In the genomic region with DNA sequence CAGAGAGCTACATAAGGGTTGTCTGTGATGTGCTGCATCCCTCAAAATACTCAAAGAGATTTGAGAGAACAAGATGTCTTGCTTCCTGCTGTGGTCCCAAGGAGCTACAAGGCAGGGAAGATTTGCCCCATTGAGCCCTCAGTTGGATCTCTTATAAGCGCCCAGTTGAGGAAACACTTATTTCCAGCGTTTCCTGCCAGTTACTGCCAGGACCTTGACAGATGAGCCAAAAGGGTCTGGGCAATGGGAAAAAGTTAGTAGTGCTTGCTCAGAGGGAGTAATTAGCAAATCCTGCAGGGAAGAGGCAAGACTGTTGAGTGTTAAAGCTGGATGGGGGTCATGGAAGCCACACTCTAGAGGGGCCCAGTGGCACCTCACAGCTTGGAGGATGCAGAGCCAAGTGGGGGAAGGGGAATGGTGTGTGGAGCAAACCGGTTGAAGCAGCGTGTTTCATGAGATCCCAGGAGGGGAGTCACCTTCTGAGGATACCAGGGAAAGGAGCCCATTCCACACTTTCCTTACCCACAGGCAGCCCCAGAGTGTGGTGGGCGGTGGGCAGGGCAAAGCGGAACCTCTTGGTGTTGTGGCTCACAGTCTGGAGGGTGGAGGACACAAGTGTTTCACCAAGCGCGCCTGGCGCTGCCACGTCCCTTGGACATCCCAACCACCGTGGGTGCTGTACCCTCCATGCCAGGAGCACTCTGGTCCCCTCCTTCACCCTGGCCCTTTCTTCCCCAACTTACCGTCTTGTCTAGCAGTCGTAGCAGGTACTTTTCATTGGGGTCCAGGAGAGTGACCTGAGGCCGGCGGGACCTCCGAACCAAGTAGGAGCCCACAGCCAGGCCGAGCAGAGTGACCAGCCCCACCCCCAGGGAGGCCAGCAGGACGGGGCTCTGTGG, we compare ENCODE assay signal across 8 cellular contexts. TPM values are rescaled to one million over a fixed set of nuclear protein-coding genes. Genes with fewer than 3 reads are reported as not detected.
DNase-seq lines count a peak whose midpoint lies in the region; ATAC-seq lines count a peak whose summit lies in the region.

No MANE protein-coding gene starts in this region.

- peak overlapping the region; percentile 65 to 84 for H3K27ac Mint-ChIP-seq in effector memory CD8-positive, alpha-beta T cell
- H3K27ac Mint-ChIP-seq in naive thymus-derived CD8-positive, alpha-beta T cell, result peak overlapping the region; percentile 66 to 92 (median 86)

- H3K27me3 ChIP-seq in NT2/D1 (ENCODE audit: insufficient read depth, insufficient read length), result peaks cover 5% of the 10 kb centered on the region

- POLR2A ChIA-PET in naive thymus-derived CD8-positive, alpha-beta T cell (lab: Charles Lee), result interaction anchor here (0.6 to 0.7 kb wide), 2 partner anchors 11 to 414 kb away, joined by 3 to 9 read pairs; no protein-coding TSS in a partner anchor

- no peaks in the 10 kb centered on the region for H3K27me3 Mint-ChIP-seq in effector memory CD8-positive, alpha-beta T cell
- no peaks in the 10 kb centered on the region for H3K27me3 Mint-ChIP-seq in naive thymus-derived CD8-positive, alpha-beta T cell

- no peaks in the 10 kb centered on the region for H3K9me3 ChIP-seq in NT2/D1 (ENCODE audit: insufficient read depth, low read length)

- peak overlapping the region; percentile 88 for H3K9ac ChIP-seq in NT2/D1 (ENCODE audit: insufficient read length, low read depth)

- H3K4me1 ChIP-seq in NT2/D1 (ENCODE audit: insufficient read depth, insufficient read length), result peaks cover 6% of the 10 kb centered on the region

- ATAC-seq in effector memory CD8-positive, alpha-beta T cell (replicated peaks), result no peak
- ATAC-seq in naive thymus-derived CD8-positive, alpha-beta T cell, result no peak
- ATAC-seq in GM18858 (IDR thresholded peaks at IDR 0.05; ENCODE audit: unreplicated experiment), result no peak
- no peak for ATAC-seq in GM18868 (IDR thresholded peaks at IDR 0.05; ENCODE audit: unreplicated experiment)

- H3K4me1 Mint-ChIP-seq in effector memory CD8-positive, alpha-beta T cell (ENCODE audit: low read depth in 2 of 2), result peaks cover 11 to 20% of the 10 kb centered on the region in 2 donors
- peaks cover 18 to 43% (median 35%) of the 10 kb centered on the region in 4 donors for H3K4me1 Mint-ChIP-seq in naive thymus-derived CD8-positive, alpha-beta T cell

- peak overlapping the region; percentile 91 for H3K4me3 ChIP-seq in NT2/D1 (ENCODE audit: insufficient read length, low read depth)

- no peaks in the 10 kb centered on the region for H3K9me3 Mint-ChIP-seq in effector memory CD8-positive, alpha-beta T cell
- H3K9me3 Mint-ChIP-seq in naive thymus-derived CD8-positive, alpha-beta T cell, result no peaks in the 10 kb centered on the region

- H3K36me3 Mint-ChIP-seq in effector memory CD8-positive, alpha-beta T cell (ENCODE audit: insufficient read depth), result peaks cover 13% of the 10 kb centered on the region
- H3K36me3 Mint-ChIP-seq in naive thymus-derived CD8-positive, alpha-beta T cell, result peaks cover 0 to 25% (median 3%) of the 10 kb centered on the region in 3 donors

- peaks cover 48% of the 10 kb centered on the region for H3K36me3 ChIP-seq in NT2/D1 (ENCODE audit: insufficient read depth, insufficient read length, low read length)

- DNase-seq in COLO668 (lab: John Stamatoyannopoulos, UW; ENCODE audit: unreplicated experiment) (peak; percentile 55), NT2/D1 (ENCODE audit: low read depth, low spot score) (no peak), OCI-M2 (lab: John Stamatoyannopoulos, UW; ENCODE audit: unreplicated experiment) (no peak), midbrain (lab: John Stamatoyannopoulos, UW) (no peak)
- DNase-seq in effector memory CD8-positive, alpha-beta T cell, result no peak
- DNase-seq in naive thymus-derived CD8-positive, alpha-beta T cell, result peak in 3 of 10 donors; percentile 7 to 20 (median 10)

- peak overlapping the region; percentile 85 to 87 for H3K4me3 Mint-ChIP-seq in effector memory CD8-positive, alpha-beta T cell
- peak overlapping the region; percentile 70 to 91 (median 82) for H3K4me3 Mint-ChIP-seq in naive thymus-derived CD8-positive, alpha-beta T cell

RNA-seq across cellular contexts. Expression of gene CYB5R1, which starts 0.8 kb away (rescaled TPM):
- total RNA-seq in naive thymus-derived CD8-positive, alpha-beta T cell, result 10 to 100 TPM; 51.1 to 52.3 TPM
- 10 to 100 TPM; 57.4 to 60.5 (median 60.1) TPM for polyA plus RNA-seq in naive thymus-derived CD8-positive, alpha-beta T cell

RNA-seq across cellular contexts. Expression of gene ADIPOR1, which starts 8.1 kb away (rescaled TPM):
- 10 to 100 TPM; 51.9 to 58.8 TPM for total RNA-seq in naive thymus-derived CD8-positive, alpha-beta T cell
- 10 to 100 TPM; 71.6 to 91.8 (median 73.2) TPM for polyA plus RNA-seq in naive thymus-derived CD8-positive, alpha-beta T cell

RNA-seq across cellular contexts. Expression of gene KLHL12, which starts 39.2 kb away (rescaled TPM):
- total RNA-seq in naive thymus-derived CD8-positive, alpha-beta T cell, result 10 to 100 TPM; 23.0 to 25.4 TPM
- polyA plus RNA-seq in naive thymus-derived CD8-positive, alpha-beta T cell, result 10 to 100 TPM; 12.5 to 16.5 (median 15.1) TPM

RNA-seq across cellular contexts. Expression of gene TMEM183A, which starts 40.9 kb away (rescaled TPM):
- total RNA-seq in naive thymus-derived CD8-positive, alpha-beta T cell, result 10 to 100 TPM; 85.4 to 92.0 TPM
- polyA plus RNA-seq in naive thymus-derived CD8-positive, alpha-beta T cell, result 10 to 100 TPM; 46.2 to 53.6 (median 47.4) TPM
